Comparison of ENCODE assay signal across 8 cellular contexts in the genomic region with DNA sequence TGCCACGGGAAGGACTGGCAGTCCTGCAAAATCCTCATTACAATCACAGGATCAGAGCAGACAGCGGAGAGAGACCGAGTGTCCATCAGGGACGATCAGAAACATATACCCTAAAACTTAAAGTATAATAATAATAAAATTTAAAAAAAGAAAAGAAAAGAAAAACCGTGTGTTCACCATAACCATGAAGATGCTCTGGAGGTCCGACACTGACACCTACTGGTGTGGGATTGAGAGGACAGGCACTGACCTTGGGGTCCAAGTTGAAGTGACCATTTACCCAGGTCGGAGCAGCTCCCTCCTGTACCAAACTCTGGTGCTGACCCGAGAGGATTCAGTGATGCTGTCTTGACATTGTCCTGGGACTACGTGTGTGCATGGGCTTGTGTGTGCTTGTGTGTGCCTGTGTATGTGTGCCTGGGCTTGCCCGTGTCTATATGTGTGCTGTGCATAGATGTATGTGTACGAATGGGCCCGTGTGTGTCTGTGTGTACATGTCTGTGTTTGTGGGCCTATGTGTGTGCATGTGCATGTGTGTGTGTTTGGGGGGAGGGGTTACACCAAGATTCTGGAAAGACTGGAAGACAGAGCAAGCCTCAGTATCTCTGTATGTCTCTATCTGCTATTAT. TPM values are rescaled to one million over a fixed set of nuclear protein-coding genes. Genes with fewer than 3 reads are reported as not detected.
DNase-seq lines count a peak whose midpoint lies in the region; ATAC-seq, FAIRE-seq and TF ChIP-seq lines count a peak whose summit lies in the region.

No MANE protein-coding gene starts in this region.

- H3K9me3 Mint-ChIP-seq in activated CD8-positive, alpha-beta T cell treated with anti-CD3 and anti-CD28 coated beads, Interleukin-2, amount 10 ng/mL, durations not matched to agents 7 days and 5 days (ENCODE audit: insufficient read depth): no peaks in the 10 kb centered on the region

- peak overlapping the region; percentile 10 for H3K27ac Mint-ChIP-seq in activated CD8-positive, alpha-beta T cell treated with anti-CD3 and anti-CD28 coated beads, Interleukin-2, amount 10 ng/mL, durations not matched to agents 7 days and 5 days

- H3K4me3 ChIP-seq in MM.1S (ENCODE audit: low read length): no peak overlapping the region

- H3K9ac ChIP-seq in MM.1S (ENCODE audit: low read length): no peak overlapping the region

- TF ChIP-seq CTCF in D721Med (IDR thresholded peaks at IDR 0.05; ENCODE audit: insufficient read depth, missing control alignments) (peak; percentile 63), MM.1S (IDR thresholded peaks at IDR 0.05; ENCODE audit: low read length) (peak; percentile 50)

- peaks cover 29% of the 10 kb centered on the region for H3K4me1 Mint-ChIP-seq in activated CD8-positive, alpha-beta T cell treated with anti-CD3 and anti-CD28 coated beads, Interleukin-2, amount 10 ng/mL, durations not matched to agents 7 days and 5 days (ENCODE audit: low read depth)

- H3K4me2 ChIP-seq in MM.1S (ENCODE audit: low read depth, low read length): no peak overlapping the region

- no peaks in the 10 kb centered on the region for H3K36me3 ChIP-seq in MM.1S (replicated peaks; ENCODE audit: insufficient read depth, low read length)

- FAIRE-seq in D721Med (lab: Jason Lieb, UNC): no peak

- ATAC-seq in activated CD8-positive, alpha-beta T cell treated with anti-CD3 and anti-CD28 coated beads, Interleukin-2, amount 10 ng/mL, durations not matched to agents 7 days and 5 days: peak; percentile 51
- ATAC-seq in GM21528 (IDR thresholded peaks at IDR 0.05; ENCODE audit: low FRiP score, unreplicated experiment): no peak

- DNase-seq in 8988T (peak; percentile 42), D721Med (ENCODE audit: insufficient read length, low spot score) (no peak), MM.1S (peak; percentile 37), inferior parietal cortex (ENCODE audit: extremely low spot score) (peak; percentile 36), stromal cell of bone marrow (ENCODE audit: low read depth) (peak; percentile 31), NCI-H1930 (lab: John Stamatoyannopoulos, UW) (no peak)
- DNase-seq in activated CD8-positive, alpha-beta T cell treated with anti-CD3 and anti-CD28 coated beads, Interleukin-2, amount 10 ng/mL, durations not matched to agents 7 days and 5 days: peak; percentile 56

- POLR2A ChIA-PET in activated CD8-positive, alpha-beta T cell treated with anti-CD3 and anti-CD28 coated beads, Interleukin-2, amount 10 ng/mL, durations not matched to agents 7 days and 5 days (lab: Charles Lee): no interaction called here

- H2AFZ ChIP-seq in MM.1S (ENCODE audit: low read length): no peak overlapping the region

- H3K27me3 ChIP-seq in MM.1S (replicated peaks; ENCODE audit: insufficient read depth, low read length): peaks cover 86% of the 10 kb centered on the region

- H3K9me3 ChIP-seq in MM.1S (replicated peaks; ENCODE audit: insufficient read depth, low read length): no peaks in the 10 kb centered on the region

- peaks cover 34% of the 10 kb centered on the region for H3K27me3 Mint-ChIP-seq in activated CD8-positive, alpha-beta T cell treated with anti-CD3 and anti-CD28 coated beads, Interleukin-2, amount 10 ng/mL, durations not matched to agents 7 days and 5 days (ENCODE audit: low read depth)

- H3K27ac ChIP-seq in MM.1S (ENCODE audit: low read length): no peak overlapping the region

- H3F3A ChIP-seq in MM.1S (ENCODE audit: insufficient read depth, low read length): no peaks in the 10 kb centered on the region

- no peaks in the 10 kb centered on the region for H3K36me3 Mint-ChIP-seq in activated CD8-positive, alpha-beta T cell treated with anti-CD3 and anti-CD28 coated beads, Interleukin-2, amount 10 ng/mL, durations not matched to agents 7 days and 5 days (ENCODE audit: low read depth)

- H3K4me1 ChIP-seq in MM.1S (ENCODE audit: low read length): peaks cover 10% of the 10 kb centered on the region; the same call in 1 of the 2 replicates

- no peaks in the 10 kb centered on the region for H3K9me2 ChIP-seq in MM.1S (replicated peaks; ENCODE audit: insufficient read depth, low read length)

- H3K4me3 Mint-ChIP-seq in activated CD8-positive, alpha-beta T cell treated with anti-CD3 and anti-CD28 coated beads, Interleukin-2, amount 10 ng/mL, durations not matched to agents 7 days and 5 days: no peak overlapping the region

- CTCF ChIA-PET in activated CD8-positive, alpha-beta T cell treated with anti-CD3 and anti-CD28 coated beads, Interleukin-2, amount 10 ng/mL, durations not matched to agents 7 days and 5 days (lab: Charles Lee): interaction anchor here (1.2 to 2.7 kb wide), 5 partner anchors 9 to 233 kb away, joined by 3 to 10 read pairs (median 8); partner anchors contain the start of gene CD300LD

- no peaks in the 10 kb centered on the region for H3K79me2 ChIP-seq in MM.1S (ENCODE audit: low read length)

- H4K20me1 ChIP-seq in MM.1S (ENCODE audit: insufficient read depth, low read length): no peaks in the 10 kb centered on the region

RNA-seq across cellular contexts. Expression of gene CD300LD, which starts 10.0 kb away (rescaled TPM):
- not detected for total RNA-seq in activated CD8-positive, alpha-beta T cell treated with anti-CD3 and anti-CD28 coated beads, Interleukin-2, amount 10 ng/mL, durations not matched to agents 7 days and 5 days

RNA-seq across cellular contexts. Expression of gene CD300E, which starts 21.5 kb away (rescaled TPM):
- not detected for total RNA-seq in activated CD8-positive, alpha-beta T cell treated with anti-CD3 and anti-CD28 coated beads, Interleukin-2, amount 10 ng/mL, durations not matched to agents 7 days and 5 days

RNA-seq across cellular contexts. Expression of gene CD300H, which starts 34.7 kb away (rescaled TPM):
- total RNA-seq in activated CD8-positive, alpha-beta T cell treated with anti-CD3 and anti-CD28 coated beads, Interleukin-2, amount 10 ng/mL, durations not matched to agents 7 days and 5 days: not detected

RNA-seq across cellular contexts. Expression of gene CD300C, which starts 56.1 kb away (rescaled TPM):
- total RNA-seq in activated CD8-positive, alpha-beta T cell treated with anti-CD3 and anti-CD28 coated beads, Interleukin-2, amount 10 ng/mL, durations not matched to agents 7 days and 5 days: under 1 TPM; 0.47 to 0.57 TPM

Comparison
In these comparisons a context has a peak if more than half of its experiments do, and no peak if none do; other contexts are left out.
1. DNase-seq: peak in 8988T (single experiment), MM.1S (single experiment), activated CD8-positive, alpha-beta T cell treated with anti-CD3 and anti-CD28 coated beads, Interleukin-2, amount 10 ng/mL, durations not matched to agents 7 days and 5 days (single experiment), inferior parietal cortex (single experiment) and stromal cell of bone marrow (single experiment); none in D721Med (single experiment) and NCI-H1930 (0 of 2).